In genomic region chr1:77742011-77742555, GRCh38 we compare ENCODE assay signal across 1 cellular context.
TF ChIP-seq lines count a peak whose summit lies in the region.

No MANE protein-coding gene starts in this region.

TF ChIP-seq in K562, 482 proteins besides CTCF, POLR2A, EP300 and RAD21:
- TF ChIP-seq AFF4 (CRISPR knock-in tag; IDR thresholded peaks at IDR 0.05), result no peak
- peak; percentile 76 for TF ChIP-seq NFIC (IDR thresholded peaks at IDR 0.05)
